In genomic region chr19:16273005-16273404, GRCh38 we compare ENCODE assay signal across 16 cellular contexts. TPM values are rescaled to one million over a fixed set of nuclear protein-coding genes. Genes with fewer than 3 reads are reported as not detected.
A peak's percentile ranks its signal among the peaks of the same experiment; 100 is the strongest.
DNase-seq lines count a peak whose midpoint lies in the region; ATAC-seq, FAIRE-seq and TF ChIP-seq lines count a peak whose summit lies in the region.
"Had no signal": no experiment of that assay in that cellular context is flagged by ENCODE, and none has a peak within 500 bp of the region (broad histone marks: within the 10 kb centered on the region; RNA-seq: fewer than 3 reads in every experiment).

No MANE protein-coding gene starts in this region.

- CTCF ChIA-PET in activated CD4-positive, alpha-beta T cell treated with anti-CD3 and anti-CD28 coated beads for 36 hours (lab: Charles Lee), result no interaction called here

- H3K36me3 ChIP-seq in kidney (ENCODE audit: control insufficient read depth in 1 of 2, insufficient read depth in 2 of 2, low read length in 2 of 2), result no peaks in the 10 kb centered on the region

- H3K9ac ChIP-seq in kidney (ENCODE audit: low read length in 2 of 2), result no peak overlapping the region

- H3K9me3 Mint-ChIP-seq in activated CD4-positive, alpha-beta T cell treated with anti-CD3 and anti-CD28 coated beads for 36 hours (ENCODE audit: low read depth), result no peaks in the 10 kb centered on the region
- H3K9me3 Mint-ChIP-seq: activated naive CD4-positive, alpha-beta T cell treated with anti-CD3 and anti-CD28 coated beads, Interleukin-2, amount 50 U/mL, for 24 hours; stimulated activated naive CD8-positive, alpha-beta T cell treated with anti-CD3 and anti-CD28 coated beads, Interleukin-15, Interleukin-2, amounts not matched to agents 100 ng/mL and 50 ng/mL, for 24 hours had no signal

- H3K27ac Mint-ChIP-seq in activated CD4-positive, alpha-beta T cell treated with anti-CD3 and anti-CD28 coated beads for 36 hours, result no peak overlapping the region
- H3K27ac Mint-ChIP-seq: activated CD8-positive, alpha-beta T cell treated with anti-CD3 and anti-CD28 coated beads, Interleukin-2, amount 10 ng/mL, durations not matched to agents 7 days and 5 days; stimulated activated naive CD8-positive, alpha-beta T cell treated with anti-CD3 and anti-CD28 coated beads, Interleukin-15, Interleukin-2, amounts not matched to agents 100 ng/mL and 50 ng/mL, for 24 hours had no signal

- no peaks in the 10 kb centered on the region for H3K36me3 Mint-ChIP-seq in activated CD4-positive, alpha-beta T cell treated with anti-CD3 and anti-CD28 coated beads for 36 hours (ENCODE audit: low read depth)
- H3K36me3 Mint-ChIP-seq: activated naive CD4-positive, alpha-beta T cell treated with anti-CD3 and anti-CD28 coated beads, Interleukin-2, amount 50 U/mL, for 24 hours had no signal

- peaks cover 9% of the 10 kb centered on the region for H3K4me1 Mint-ChIP-seq in activated CD4-positive, alpha-beta T cell treated with anti-CD3 and anti-CD28 coated beads for 36 hours

- intact Hi-C loops in kidney (cut with DNase I), result no loop called here
- intact Hi-C loops in sciatic nerve (cut with DNase I), result no loop called here
- intact Hi-C loops in activated CD4-positive, alpha-beta T cell treated with anti-CD3 and anti-CD28 coated beads for 36 hours (cut with DNase I, micrococcal nuclease), result no loop called here

- H3K27ac ChIP-seq in coronary artery, result peak overlapping the region; percentile 71 to 92
- peak overlapping the region in 1 of 2 donors; percentile 43 for H3K27ac ChIP-seq in kidney (ENCODE audit: low read depth in 2 of 2, low read length in 2 of 2)

- H3K27me3 Mint-ChIP-seq in activated CD4-positive, alpha-beta T cell treated with anti-CD3 and anti-CD28 coated beads for 36 hours, result peaks cover 5% of the 10 kb centered on the region
- H3K27me3 Mint-ChIP-seq: activated naive CD4-positive, alpha-beta T cell treated with anti-CD3 and anti-CD28 coated beads, Interleukin-2, amount 50 U/mL, for 24 hours; stimulated activated naive CD8-positive, alpha-beta T cell treated with anti-CD3 and anti-CD28 coated beads, Interleukin-15, Interleukin-2, amounts not matched to agents 100 ng/mL and 50 ng/mL, for 24 hours had no signal

- H3K4me1 ChIP-seq in kidney (ENCODE audit: control insufficient read depth in 1 of 2, insufficient read depth in 1 of 2, low read depth in 1 of 2, low read length in 2 of 2), result peaks cover 0 to 2% of the 10 kb centered on the region in 2 donors

- POLR2A ChIA-PET in activated CD4-positive, alpha-beta T cell treated with anti-CD3 and anti-CD28 coated beads for 36 hours (lab: Charles Lee), result interaction anchor here (0.6 to 0.7 kb wide), 2 partner anchors 37 to 109 kb away, joined by 4 to 11 read pairs; no protein-coding TSS in a partner anchor

- no peak overlapping the region for H3K4me3 Mint-ChIP-seq in activated CD4-positive, alpha-beta T cell treated with anti-CD3 and anti-CD28 coated beads for 36 hours
- H3K4me3 Mint-ChIP-seq: activated CD8-positive, alpha-beta T cell treated with anti-CD3 and anti-CD28 coated beads, Interleukin-2, amount 10 ng/mL, durations not matched to agents 7 days and 5 days; activated naive CD4-positive, alpha-beta T cell treated with anti-CD3 and anti-CD28 coated beads, Interleukin-2, amount 50 U/mL, for 24 hours; stimulated activated naive CD8-positive, alpha-beta T cell treated with anti-CD3 and anti-CD28 coated beads, Interleukin-15, Interleukin-2, amounts not matched to agents 100 ng/mL and 50 ng/mL, for 24 hours had no signal

- FAIRE-seq in kidney (lab: Jason Lieb, UNC), result no peak
- FAIRE-seq: endometrium had no signal

- peak overlapping the region; percentile 25 for H3K4me3 ChIP-seq in coronary artery
- no peak overlapping the region for H3K4me3 ChIP-seq in kidney (ENCODE audit: low read length in 2 of 2)
- H3K4me3 ChIP-seq: K562 had no signal

- DNase-seq in AG20443 (ENCODE audit: low spot score) (peak; percentile 75), coronary artery (ENCODE audit: low spot score) (no peak), kidney (peak; percentile 86), sciatic nerve (ENCODE audit: low spot score) (no peak), D341Med (ENCODE audit: low spot score) (no peak)
- DNase-seq in activated CD4-positive, alpha-beta T cell treated with anti-CD3 and anti-CD28 coated beads for 36 hours, result no peak
- DNase-seq: activated CD8-positive, alpha-beta T cell treated with anti-CD3 and anti-CD28 coated beads, Interleukin-2, amount 10 ng/mL, durations not matched to agents 7 days and 5 days; DND-41; NCI-H1930; stimulated activated CD4-positive, alpha-beta T cell treated with anti-CD3 and anti-CD28 coated beads, Interleukin-4, amount 100 ng/mL, for 1 hour had no signal

- ATAC-seq in sciatic nerve (peak; percentile 81), HG03039 (IDR thresholded peaks at IDR 0.05; ENCODE audit: unreplicated experiment) (no peak), GM21423 (IDR thresholded peaks at IDR 0.05; ENCODE audit: unreplicated experiment) (no peak)
- ATAC-seq in activated CD4-positive, alpha-beta T cell treated with anti-CD3 and anti-CD28 coated beads for 36 hours, result no peak
- ATAC-seq: activated CD8-positive, alpha-beta T cell treated with anti-CD3 and anti-CD28 coated beads, Interleukin-2, amount 10 ng/mL, durations not matched to agents 7 days and 5 days; K562 had no signal

- H3K9me3 ChIP-seq in kidney (ENCODE audit: control insufficient read depth in 1 of 2, low read length in 2 of 2), result no peaks in the 10 kb centered on the region

- no peak for TF ChIP-seq CTCF in coronary artery (IDR thresholded peaks at IDR 0.05)
- TF ChIP-seq CTCF in kidney (IDR thresholded peaks at IDR 0.05; ENCODE audit: borderline replicate concordance, extremely low read depth, insufficient read depth), result no peak

RNA-seq across cellular contexts. Expression of gene KLF2, which starts 51.6 kb away (rescaled TPM):
- 131 TPM for total RNA-seq in kidney
- polyA plus RNA-seq in kidney (ENCODE audit: insufficient read depth, low read depth, low replicate concordance), result 114 TPM
- total RNA-seq in sciatic nerve, result 105 TPM
- total RNA-seq in activated CD4-positive, alpha-beta T cell treated with anti-CD3 and anti-CD28 coated beads for 36 hours, result under 1 TPM; 0.57 to 0.90 TPM
- polyA plus RNA-seq: K562 had no signal

Comparison
In these comparisons a context has a peak if more than half of its experiments do, and no peak if none do; other contexts are left out.
1. DNase-seq: peak in AG20443 (single experiment) and kidney (single experiment); none in coronary artery (single experiment), sciatic nerve (single experiment), D341Med (single experiment) and activated CD4-positive, alpha-beta T cell treated with anti-CD3 and anti-CD28 coated beads for 36 hours (single experiment).
2. RNA of gene KLF2, which starts 51.6 kb away (total RNA-seq): 131 TPM in kidney (single experiment) and 105 TPM in sciatic nerve (single experiment); 0.57 to 0.90 TPM in activated CD4-positive, alpha-beta T cell treated with anti-CD3 and anti-CD28 coated beads for 36 hours; every median in the first group is over 10 times any median in the second.